1 cellular context compared by ENCODE assay signal in genomic region chr3:57992430-57993213, GRCh38.
TF ChIP-seq lines count a peak whose summit lies in the region.

No MANE protein-coding gene starts in this region.

TF ChIP-seq in H1, 55 proteins besides CTCF, POLR2A, EP300 and RAD21:
- TF ChIP-seq HDAC6 (IDR thresholded peaks at IDR 0.05; ENCODE audit: low read depth, low read length) (no peak), GTF2F1 (IDR thresholded peaks at IDR 0.05; ENCODE audit: borderline replicate concordance, low read depth, low read length) (no peak), PHF8 (conservative IDR thresholded peaks at IDR 0.05; ENCODE audit: low read depth, low read length) (no peak), RFX5 (IDR thresholded peaks at IDR 0.05; ENCODE audit: borderline replicate concordance, low read depth, low read length) (no peak), HDAC2 (IDR thresholded peaks at IDR 0.05; ENCODE audit: borderline replicate concordance in 1 of 2, low read depth in 2 of 2, low read length in 2 of 2) (no peak), SP2 (IDR thresholded peaks at IDR 0.05; ENCODE audit: low read length) (no peak), CEBPB (IDR thresholded peaks at IDR 0.05; ENCODE audit: low read depth, low read length) (no peak), TAF1 (IDR thresholded peaks at IDR 0.05; ENCODE audit: low read depth, low read length) (no peak), EZH2 (IDR thresholded peaks at IDR 0.05; ENCODE audit: low read depth, low read length, severe bottlenecking) (no peak), CTBP2 (IDR thresholded peaks at IDR 0.05; ENCODE audit: borderline replicate concordance, insufficient read depth, insufficient read length, low read length) (no peak), CBX5 (IDR thresholded peaks at IDR 0.05; ENCODE audit: low read depth, low read length) (no peak), KDM5A (IDR thresholded peaks at IDR 0.05; ENCODE audit: low read length) (no peak), SIRT6 (IDR thresholded peaks at IDR 0.05; ENCODE audit: low read length) (no peak), BACH1 (IDR thresholded peaks at IDR 0.05; ENCODE audit: low read length) (no peak), ATF2 (IDR thresholded peaks at IDR 0.05; ENCODE audit: low read length) (no peak), CHD1 (IDR thresholded peaks at IDR 0.05; ENCODE audit: low read depth, low read length) (no peak), NRF1 (IDR thresholded peaks at IDR 0.05; ENCODE audit: low read depth, low read length) (no peak), E2F6 (IDR thresholded peaks at IDR 0.05) (no peak), TBP (IDR thresholded peaks at IDR 0.05; ENCODE audit: low read depth, low read length) (no peak), CBX8 (IDR thresholded peaks at IDR 0.05; ENCODE audit: borderline replicate concordance, low read depth, low read length) (no peak)
